Comparison of ENCODE assay signal across 14 cellular contexts in the genomic region with DNA sequence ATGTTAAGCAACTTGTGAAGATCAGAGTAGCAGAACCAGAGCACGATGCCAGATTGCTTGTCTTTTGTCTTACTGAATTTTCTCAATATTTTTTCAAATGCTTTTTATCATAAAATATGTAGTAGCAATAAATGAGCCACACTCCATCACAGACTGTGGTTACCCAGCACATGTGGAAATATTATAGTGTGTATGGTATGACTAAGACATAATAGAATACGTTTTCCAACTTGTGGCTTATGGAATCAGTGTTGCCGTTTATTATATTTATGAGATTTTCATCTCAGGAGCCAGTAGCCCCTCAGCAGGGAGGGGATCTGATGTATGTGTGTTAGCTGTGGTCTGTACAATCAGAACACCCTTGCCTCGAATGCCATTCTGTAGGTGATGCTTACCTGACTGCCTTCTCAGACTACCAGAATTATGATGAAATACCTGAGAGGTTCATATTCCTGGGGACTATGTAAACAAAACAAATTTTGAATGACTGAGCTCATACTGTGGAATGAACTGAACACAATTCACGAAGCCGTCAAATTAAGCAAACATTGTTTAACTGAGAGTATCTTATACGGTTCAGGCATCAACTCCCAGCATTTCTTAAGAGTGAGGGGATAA. TPM values are rescaled to one million over a fixed set of nuclear protein-coding genes. Genes with fewer than 3 reads are reported as not detected.
DNase-seq lines count a peak whose midpoint lies in the region; ATAC-seq and TF ChIP-seq lines count a peak whose summit lies in the region.
"Had no signal": no experiment of that assay in that cellular context is flagged by ENCODE, and none has a peak within 500 bp of the region (broad histone marks: within the 10 kb centered on the region; RNA-seq: fewer than 3 reads in every experiment).

No MANE protein-coding gene starts in this region.

- H3K9me3 ChIP-seq in RWPE2 (ENCODE audit: severe bottlenecking) (no peaks in the 10 kb centered on the region), upper lobe of left lung (no peaks in the 10 kb centered on the region)
- H3K9me3 ChIP-seq: BLaER1 treated with 17β-estradiol and CSF1 and Interleukin-3, amounts not matched to agents 10 nM and 100 nM had no signal

- H3K27me3 ChIP-seq in RWPE2 (ENCODE audit: insufficient read depth, poor library complexity, severe bottlenecking): no peaks in the 10 kb centered on the region
- no peaks in the 10 kb centered on the region for H3K27me3 ChIP-seq in foreskin keratinocyte
- no peaks in the 10 kb centered on the region for H3K27me3 ChIP-seq in upper lobe of left lung
- H3K27me3 ChIP-seq: BLaER1 treated with 17β-estradiol and CSF1 and Interleukin-3, amounts not matched to agents 10 nM and 100 nM had no signal

- H3K4me1 ChIP-seq in RWPE2 (ENCODE audit: insufficient read depth, poor library complexity, severe bottlenecking): peaks cover 54% of the 10 kb centered on the region
- peaks cover 24% of the 10 kb centered on the region for H3K4me1 ChIP-seq in foreskin keratinocyte
- H3K4me1 ChIP-seq in upper lobe of left lung: peaks cover 0 to 3% (median 0%) of the 10 kb centered on the region in 4 donors

- H3K27ac ChIP-seq in RWPE2 (ENCODE audit: poor library complexity, severe bottlenecking) (peak overlapping the region; percentile 81), foreskin keratinocyte (no peak overlapping the region), upper lobe of left lung (peak overlapping the region in 2 of 4 donors; percentile 19 to 49)
- H3K27ac ChIP-seq: BLaER1 treated with 17β-estradiol and CSF1 and Interleukin-3, amounts not matched to agents 10 nM and 100 nM had no signal

- TF ChIP-seq RAD21 in Ishikawa (IDR thresholded peaks at IDR 0.05; ENCODE audit: low read depth): no peak

- DNase-seq in RWPE2 (ENCODE audit: low spot score) (no peak), foreskin keratinocyte (peak; percentile 51 to 65), upper lobe of left lung (no peak), inferior parietal cortex (ENCODE audit: extremely low spot score) (no peak)
- no peak for DNase-seq in activated CD4-positive, CD25-positive, alpha-beta regulatory T cell treated with anti-CD3 and anti-CD28 coated beads, Interleukin-2, amount 50 U/mL, for 72 hours
- DNase-seq: DMS 273 treated with DMSO at 0.1 percent for 48 hours, Kasumi-1, NCI-H1417, NCI-H2029, NCI-H510A treated with DMSO at 0.1 percent for 48 hours had no signal

- H3K4me3 ChIP-seq in RWPE2 (ENCODE audit: severe bottlenecking) (no peak overlapping the region), upper lobe of left lung (peak overlapping the region in 2 of 4 donors; percentile 17 to 31)
- H3K4me3 ChIP-seq: BLaER1 treated with 17β-estradiol and CSF1 and Interleukin-3, amounts not matched to agents 10 nM and 100 nM had no signal

- WGBS in upper lobe of left lung, 2 donors: 60 to 73% methylated on average over 7 of the region's 7 CpGs

- peak in 2 of 4 donors; percentile 31 to 37 for TF ChIP-seq POLR2A in upper lobe of left lung (IDR thresholded peaks at IDR 0.05)

- no peaks in the 10 kb centered on the region for H3K36me3 ChIP-seq in RWPE2 (ENCODE audit: low read depth)
- H3K36me3 ChIP-seq in upper lobe of left lung: no peaks in the 10 kb centered on the region
- H3K36me3 ChIP-seq: BLaER1 treated with 17β-estradiol and CSF1 and Interleukin-3, amounts not matched to agents 10 nM and 100 nM had no signal

- TF ChIP-seq CTCF in RWPE2 (IDR thresholded peaks at IDR 0.05; ENCODE audit: poor library complexity, severe bottlenecking): no peak
- TF ChIP-seq CTCF in foreskin keratinocyte (conservative IDR thresholded peaks at IDR 0.05): no peak
- TF ChIP-seq CTCF in upper lobe of left lung (IDR thresholded peaks at IDR 0.05): no peak

- ATAC-seq in RWPE2 (ENCODE audit: low read depth): peak; percentile 81
- peak; percentile 37 for ATAC-seq in foreskin keratinocyte
- ATAC-seq in upper lobe of left lung (ENCODE audit: low FRiP score in 2 of 2): peak; percentile 32 to 66
- no peak for ATAC-seq in HG03159 (IDR thresholded peaks at IDR 0.05; ENCODE audit: unreplicated experiment)

- TF ChIP-seq EP300 in Ishikawa (IDR thresholded peaks at IDR 0.05; ENCODE audit: borderline replicate concordance): peak; percentile 33; the same call in 1 of the 2 replicates
- no peak for TF ChIP-seq EP300 in upper lobe of left lung (IDR thresholded peaks at IDR 0.05)

TF ChIP-seq in Ishikawa, 13 proteins besides CTCF, POLR2A, EP300 and RAD21:
- TF ChIP-seq YY1 (IDR thresholded peaks at IDR 0.05; ENCODE audit: low read depth): no peak
- TF ChIP-seq CEBPB (IDR thresholded peaks at IDR 0.05): peak; percentile 77
TF ChIP-seq in Ishikawa: peak in this region for 1.

RNA-seq across cellular contexts. Expression of a gene that starts 1.9 kb away (rescaled TPM):
- total RNA-seq in foreskin keratinocyte: 2.4 and 4.0 TPM in 2 replicates
- polyA plus RNA-seq in foreskin keratinocyte: 0.79 and 1.7 TPM in 2 replicates
- 100 to 1,000 TPM in 2 of 6 donors, 10 to 100 TPM in 4; 32.5 to 175 (median 82.5) TPM for total RNA-seq in upper lobe of left lung
- total RNA-seq: OCI-LY7 had no signal

Comparison
In these comparisons a context has a peak if more than half of its experiments do, and no peak if none do; other contexts are left out.
1. DNase-seq: peak in foreskin keratinocyte (2 of 2); none in RWPE2 (single experiment), upper lobe of left lung (0 of 2), inferior parietal cortex (single experiment) and activated CD4-positive, CD25-positive, alpha-beta regulatory T cell treated with anti-CD3 and anti-CD28 coated beads, Interleukin-2, amount 50 U/mL, for 72 hours (single experiment).